Comparison of ENCODE assay signal across 13 cellular contexts in the genomic region with DNA sequence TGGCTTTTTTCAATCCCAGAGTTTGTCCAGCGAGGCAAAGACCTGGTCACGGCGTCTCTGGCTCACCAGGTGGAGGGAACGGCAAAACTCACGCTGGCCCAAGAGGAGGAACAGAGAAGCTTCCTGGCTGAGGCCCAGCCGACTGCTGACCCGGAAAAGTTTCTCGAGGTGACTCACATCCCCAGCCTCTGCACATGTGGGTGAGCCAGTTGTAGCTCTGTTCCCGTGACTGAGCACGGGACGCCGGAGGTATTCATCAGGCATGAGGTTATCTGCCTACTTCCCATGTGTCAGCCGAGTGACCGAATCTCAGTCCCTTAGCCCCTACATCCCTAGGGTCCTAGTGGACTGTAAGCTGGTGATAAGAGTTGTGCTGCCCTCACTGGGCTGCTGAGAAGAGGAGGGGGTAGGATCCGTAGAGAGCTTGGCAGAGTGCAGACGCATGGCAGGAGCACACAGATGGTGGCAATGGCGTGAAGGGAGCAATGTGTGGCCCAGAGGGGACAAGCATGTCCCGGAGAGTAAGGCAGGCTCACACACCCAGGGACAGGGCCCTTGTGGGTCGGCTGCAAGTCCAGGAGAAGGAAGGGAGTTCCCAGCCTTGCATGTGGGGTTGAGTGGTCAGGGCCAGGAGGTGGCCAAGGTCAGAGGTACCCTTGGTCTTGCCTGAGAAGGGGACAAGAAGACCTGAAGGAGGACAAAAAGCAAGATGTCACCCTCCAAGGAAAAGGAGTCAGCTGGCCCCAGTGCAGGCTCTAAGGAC. TPM values are rescaled to one million over a fixed set of nuclear protein-coding genes. Genes with fewer than 3 reads are reported as not detected.
DNase-seq lines count a peak whose midpoint lies in the region; ATAC-seq, FAIRE-seq and TF ChIP-seq lines count a peak whose summit lies in the region.
"Had no signal": no experiment of that assay in that cellular context is flagged by ENCODE, and none has a peak within 500 bp of the region (broad histone marks: within the 10 kb centered on the region; RNA-seq: fewer than 3 reads in every experiment).

No MANE protein-coding gene starts in this region.

- in situ Hi-C loops in HepG2 (cut with HindIII; ENCODE audit: extremely low pct_ligation_motif_present, low pct_unique_long_range_greater_than_20kb) = no loop called here

- intact Hi-C loops in right lobe of liver (cut with DNase I) (no loop called here), HepG2 (cut with micrococcal nuclease; ENCODE audit: unreplicated experiment) (no loop called here)

- H3K9ac ChIP-seq in HepG2 (ENCODE audit: insufficient read depth, low read depth, low read length) = no peak overlapping the region
- H3K9ac ChIP-seq: BLaER1 had no signal

- ATAC-seq in right lobe of liver (peak; percentile 23 to 71 (median 51)), HepG2 (no peak), foreskin keratinocyte (peak; percentile 71)
- ATAC-seq in activated T-helper 17 cell treated with anti-CD3 and anti-CD28 coated beads, Interleukin-2, amount 50 U/mL, for 72 hours (replicated peaks) = peak; percentile 32
- ATAC-seq in activated naive CD4-positive, alpha-beta T cell treated with anti-CD3 and anti-CD28 coated beads, Interleukin-2, amount 50 U/mL, for 72 hours = no peak

- H3K4me2 ChIP-seq in HepG2 (ENCODE audit: low read depth, low read length) = no peak overlapping the region
- H3K4me2 ChIP-seq: BLaER1 had no signal

- no peak for TF ChIP-seq POLR2A in right lobe of liver (IDR thresholded peaks at IDR 0.05)
- TF ChIP-seq POLR2A in HepG2 (IDR thresholded peaks at IDR 0.05; ENCODE audit: insufficient read depth in 1 of 2, low read depth in 2 of 2, low read length in 2 of 2) = no peak

- H3K79me2 ChIP-seq in HepG2 (ENCODE audit: insufficient read depth, low read length) = no peaks in the 10 kb centered on the region

- no peak for TF ChIP-seq RAD21 in HepG2 (CRISPR knock-in tag; IDR thresholded peaks at IDR 0.05)

- CTCF ChIA-PET in HepG2 (lab: Yijun Ruan, JAX; ENCODE audit: low intra/inter-chr PET ratio, low total read pairs) = no interaction called here

- TF ChIP-seq CTCF in right lobe of liver (IDR thresholded peaks at IDR 0.05) (no peak), HepG2 (CRISPR knock-in tag; IDR thresholded peaks at IDR 0.05) (no peak), foreskin keratinocyte (conservative IDR thresholded peaks at IDR 0.05) (no peak)

- BruUV-seq in HepG2 (replicated peaks; lab: Mats Ljungman, UMichigan) = no TSS peak

- FAIRE-seq in HepG2 (lab: Jason Lieb, UNC) = no peak
- no peak for FAIRE-seq in urothelium cell line (lab: Jason Lieb, UNC)

- no peaks in the 10 kb centered on the region for H3K27me3 Mint-ChIP-seq in activated T-helper 17 cell treated with anti-CD3 and anti-CD28 coated beads, Interleukin-2, amount 50 U/mL, for 72 hours

- H3K27ac ChIP-seq in right lobe of liver (no peak overlapping the region), HepG2 (ENCODE audit: extremely low read length, insufficient read depth, low read length) (no peak overlapping the region), foreskin keratinocyte (peak overlapping the region; percentile 87)
- H3K27ac ChIP-seq: BLaER1, uterus had no signal

- H3K4me3 Mint-ChIP-seq in activated T-helper 17 cell treated with anti-CD3 and anti-CD28 coated beads, Interleukin-2, amount 50 U/mL, for 72 hours = no peak overlapping the region
- H3K4me3 Mint-ChIP-seq: T-helper 2 cell treated with Interferon-gamma antibody and Interleukin-4, amounts not matched to agents 5 μg/mL and 100 μg/mL, for 36 hours had no signal

- DNase-seq in right lobe of liver (no peak), HepG2 (ENCODE audit: low spot score) (no peak), foreskin keratinocyte (peak; percentile 78 to 89), urothelium cell line (ENCODE audit: low spot score) (peak; percentile 47), T-helper 1 cell (no peak), NCI-H774 (lab: John Stamatoyannopoulos, UW) (no peak)
- DNase-seq in activated naive CD4-positive, alpha-beta T cell treated with anti-CD3 and anti-CD28 coated beads, Interleukin-2, amount 50 U/mL, for 72 hours (ENCODE audit: low spot score in 2 of 2) = no peak
- DNase-seq: NCI-H2171 treated with DMSO at 0.1 percent for 48 hours; stimulated activated CD4-positive, alpha-beta T cell treated with anti-CD3 and anti-CD28 coated beads, Interleukin-2, amount 100 ng/mL, for 24 hours had no signal

- WGBS in right lobe of liver (ENCODE audit: insufficient coverage, low coverage, low lambda C conversion rate, missing lambda C conversion rate) = 98% methylated on average over 8 of the region's 19 CpGs
- 96% methylated on average over 13 of the region's 19 CpGs for WGBS in HepG2 (ENCODE audit: low lambda C conversion rate)

- H3K9me3 Mint-ChIP-seq in activated T-helper 17 cell treated with anti-CD3 and anti-CD28 coated beads, Interleukin-2, amount 50 U/mL, for 72 hours = no peaks in the 10 kb centered on the region
- H3K9me3 Mint-ChIP-seq in activated naive CD4-positive, alpha-beta T cell treated with anti-CD3 and anti-CD28 coated beads, Interleukin-2, amount 50 U/mL, for 72 hours = peaks cover 0 to 4% of the 10 kb centered on the region in 2 donors

- TF ChIP-seq EP300 in HepG2 (IDR thresholded peaks at IDR 0.05; ENCODE audit: low read depth in 2 of 2, low read length in 2 of 2) (no peak), HepG2 (CRISPR knock-in tag; IDR thresholded peaks at IDR 0.05; ENCODE audit: borderline replicate concordance) (no peak)

- H3K9me3 ChIP-seq in right lobe of liver (no peaks in the 10 kb centered on the region), HepG2 (ENCODE audit: low read length) (no peaks in the 10 kb centered on the region)
- H3K9me3 ChIP-seq: BLaER1, uterus had no signal

- peaks cover 3% of the 10 kb centered on the region for H3K4me1 Mint-ChIP-seq in activated T-helper 17 cell treated with anti-CD3 and anti-CD28 coated beads, Interleukin-2, amount 50 U/mL, for 72 hours

- H3K27me3 ChIP-seq in right lobe of liver (no peaks in the 10 kb centered on the region), HepG2 (ENCODE audit: control insufficient read depth in 1 of 2, insufficient read depth in 2 of 2, low read length in 2 of 2) (no peaks in the 10 kb centered on the region), foreskin keratinocyte (no peaks in the 10 kb centered on the region)
- H3K27me3 ChIP-seq: BLaER1, uterus had no signal

- no peak overlapping the region for H3K27ac Mint-ChIP-seq in activated T-helper 17 cell treated with anti-CD3 and anti-CD28 coated beads, Interleukin-2, amount 50 U/mL, for 72 hours
- no peak overlapping the region for H3K27ac Mint-ChIP-seq in activated naive CD4-positive, alpha-beta T cell treated with anti-CD3 and anti-CD28 coated beads, Interleukin-2, amount 50 U/mL, for 72 hours
- H3K27ac Mint-ChIP-seq: T-helper 2 cell treated with Interferon-gamma antibody and Interleukin-4, amounts not matched to agents 5 μg/mL and 100 μg/mL, for 36 hours had no signal

- H3K36me3 Mint-ChIP-seq in activated T-helper 17 cell treated with anti-CD3 and anti-CD28 coated beads, Interleukin-2, amount 50 U/mL, for 72 hours (ENCODE audit: low read depth) = no peaks in the 10 kb centered on the region
- no peaks in the 10 kb centered on the region for H3K36me3 Mint-ChIP-seq in activated naive CD4-positive, alpha-beta T cell treated with anti-CD3 and anti-CD28 coated beads, Interleukin-2, amount 50 U/mL, for 72 hours

- H3K4me3 ChIP-seq in right lobe of liver (no peak overlapping the region), HepG2 (replicated peaks in 1 of 3; ENCODE audit: insufficient read depth in 1 of 3, low read depth in 2 of 3, low read length in 3 of 3) (no peak overlapping the region)
- H3K4me3 ChIP-seq: BLaER1, uterus had no signal

- H3K36me3 ChIP-seq in right lobe of liver = no peaks in the 10 kb centered on the region
- peaks cover 14 to 22% of the 10 kb centered on the region in 2 experiments; a peak in 3 of 5 replicates for H3K36me3 ChIP-seq in HepG2 (replicated peaks in 1 of 2; ENCODE audit: control insufficient read depth in 1 of 2, insufficient read depth in 2 of 2, low read length in 2 of 2)
- H3K36me3 ChIP-seq: uterus had no signal

- H3K4me1 ChIP-seq in right lobe of liver (no peaks in the 10 kb centered on the region), HepG2 (ENCODE audit: insufficient read depth, low read length) (no peaks in the 10 kb centered on the region), foreskin keratinocyte (peaks cover 27% of the 10 kb centered on the region)
- H3K4me1 ChIP-seq: BLaER1, uterus had no signal

- POLR2A ChIA-PET in HepG2 (lab: Yijun Ruan, JAX) = no interaction called here

- H4K20me1 ChIP-seq in HepG2 (ENCODE audit: insufficient read depth, low read length) = no peaks in the 10 kb centered on the region
- H4K20me1 ChIP-seq: BLaER1 had no signal

- no peak overlapping the region for H2AFZ ChIP-seq in HepG2 (ENCODE audit: low read length)

RNA-seq across cellular contexts. Expression of a gene that starts 42.9 kb away (rescaled TPM):
- total RNA-seq in right lobe of liver (1 to 10 TPM; 2.6 to 6.5 (median 3.2) TPM), HepG2 (2016; rRNA removed; fragmentation: Illumina TruSeq; extraction: Trizol) (2.8 and 4.9 TPM in 2 replicates), foreskin keratinocyte (26.3 and 33.4 TPM in 2 replicates)
- 1.3 and 1.5 TPM in 2 replicates for total RNA-seq in HepG2 (2016; cell fraction: cytosol; rRNA removed; fragmentation: Illumina TruSeq; extraction: Trizol; ENCODE audit: low read depth)
- 2.3 and 4.9 TPM in 2 replicates for total RNA-seq in HepG2 (2016; cell fraction: insoluble cytoplasmic fraction; rRNA removed; fragmentation: Illumina TruSeq; extraction: Trizol)
- 3.0 and 3.1 TPM in 2 replicates for total RNA-seq in HepG2 (2016; cell fraction: membrane; rRNA removed; fragmentation: Illumina TruSeq; extraction: Trizol)
- 8.1 and 10.9 TPM in 2 replicates for total RNA-seq in HepG2 (2016; cell fraction: nucleus; rRNA removed; fragmentation: Illumina TruSeq; extraction: Trizol)
- polyA plus RNA-seq in HepG2 (2011; rRNA removed) (3.1 and 3.5 TPM in 2 replicates), foreskin keratinocyte (5.5 and 6.0 TPM in 2 replicates)
- polyA plus RNA-seq in HepG2 (2011; cell fraction: cytosol; rRNA removed) = 1.7 and 2.1 TPM in 2 replicates
- polyA plus RNA-seq in HepG2 (2011; cell fraction: nucleus; rRNA removed) = 17.7 and 18.7 TPM in 2 replicates
- 2.0 and 3.0 TPM in 2 replicates for polyA plus RNA-seq in HepG2 (2012)
- 0.61 and 0.63 TPM in 2 replicates for polyA plus RNA-seq in HepG2 (2016; cell fraction: cytosol; fragmentation: Illumina TruSeq; extraction: Trizol; ENCODE audit: low read depth)
- polyA plus RNA-seq in HepG2 (2016; cell fraction: insoluble cytoplasmic fraction; fragmentation: Illumina TruSeq; extraction: Trizol; ENCODE audit: low read depth) = 1.6 and 2.2 TPM in 2 replicates
- polyA plus RNA-seq in HepG2 (2016; cell fraction: membrane; fragmentation: Illumina TruSeq; extraction: Trizol; ENCODE audit: low read depth) = 1.1 and 1.2 TPM in 2 replicates
- 8.1 and 10.6 TPM in 2 replicates for polyA plus RNA-seq in HepG2 (2016; cell fraction: nucleus; fragmentation: Illumina TruSeq; extraction: Trizol; ENCODE audit: insufficient read depth, low read depth)
- polyA minus RNA-seq in HepG2 (2011; rRNA and poly(A)+ RNA removed; ENCODE audit: low replicate concordance) = 1.2 and 6.0 TPM in 2 replicates
- polyA minus RNA-seq in HepG2 (2011; cell fraction: cytosol; rRNA and poly(A)+ RNA removed) = 2.5 and 3.3 TPM in 2 replicates
- 15.0 and 17.3 TPM in 2 replicates for polyA minus RNA-seq in HepG2 (2011; cell fraction: nucleus; rRNA and poly(A)+ RNA removed)
- total RNA-seq in activated T-helper 17 cell treated with anti-CD3 and anti-CD28 coated beads, Interleukin-2, amount 50 U/mL, for 72 hours = 10 to 100 TPM in 1 of 2 donors, 1 to 10 TPM in 1; 7.8 to 10.5 TPM
- total RNA-seq in activated naive CD4-positive, alpha-beta T cell treated with anti-CD3 and anti-CD28 coated beads, Interleukin-2, amount 50 U/mL, for 72 hours = 1 to 10 TPM in 1 of 2 donors, under 1 TPM in 1; 0.14 to 1.4 TPM

RNA-seq across cellular contexts. Expression of a gene that starts 45.6 kb away (rescaled TPM):
- under 1 TPM; 0.24 to 0.93 (median 0.53) TPM for total RNA-seq in right lobe of liver
- total RNA-seq in HepG2 (2016; rRNA removed; fragmentation: Illumina TruSeq; extraction: Trizol) = not detected in 2 replicates
- total RNA-seq in HepG2 (2016; cell fraction: cytosol; rRNA removed; fragmentation: Illumina TruSeq; extraction: Trizol; ENCODE audit: low read depth) = not detected in 2 replicates
- not detected in 2 replicates for total RNA-seq in HepG2 (2016; cell fraction: insoluble cytoplasmic fraction; rRNA removed; fragmentation: Illumina TruSeq; extraction: Trizol)
- not detected in 2 replicates for total RNA-seq in HepG2 (2016; cell fraction: membrane; rRNA removed; fragmentation: Illumina TruSeq; extraction: Trizol)
- not detected in 2 replicates for total RNA-seq in HepG2 (2016; cell fraction: nucleus; rRNA removed; fragmentation: Illumina TruSeq; extraction: Trizol)
- polyA plus RNA-seq in HepG2 (2011; rRNA removed) = not detected in 2 replicates
- not detected in 2 replicates for polyA plus RNA-seq in HepG2 (2011; cell fraction: cytosol; rRNA removed)
- polyA plus RNA-seq in HepG2 (2011; cell fraction: nucleus; rRNA removed) = not detected in 2 replicates
- polyA plus RNA-seq in HepG2 (2012) = not detected in 2 replicates
- polyA plus RNA-seq in HepG2 (2016; cell fraction: cytosol; fragmentation: Illumina TruSeq; extraction: Trizol; ENCODE audit: low read depth) = not detected in 2 replicates
- polyA plus RNA-seq in HepG2 (2016; cell fraction: insoluble cytoplasmic fraction; fragmentation: Illumina TruSeq; extraction: Trizol; ENCODE audit: low read depth) = not detected in 2 replicates
- not detected in 2 replicates for polyA plus RNA-seq in HepG2 (2016; cell fraction: membrane; fragmentation: Illumina TruSeq; extraction: Trizol; ENCODE audit: low read depth)
- not detected in 2 replicates for polyA plus RNA-seq in HepG2 (2016; cell fraction: nucleus; fragmentation: Illumina TruSeq; extraction: Trizol; ENCODE audit: insufficient read depth, low read depth)
- not detected in 2 replicates for polyA minus RNA-seq in HepG2 (2011; rRNA and poly(A)+ RNA removed; ENCODE audit: low replicate concordance)
- not detected in 2 replicates for polyA minus RNA-seq in HepG2 (2011; cell fraction: cytosol; rRNA and poly(A)+ RNA removed)
- polyA minus RNA-seq in HepG2 (2011; cell fraction: nucleus; rRNA and poly(A)+ RNA removed) = not detected in 2 replicates
- 1 to 10 TPM; 4.0 to 6.2 TPM for total RNA-seq in activated T-helper 17 cell treated with anti-CD3 and anti-CD28 coated beads, Interleukin-2, amount 50 U/mL, for 72 hours
- total RNA-seq in foreskin keratinocyte = 7.5 TPM in 2 replicates
- 2.7 and 3.1 TPM in 2 replicates for polyA plus RNA-seq in foreskin keratinocyte
- total RNA-seq in activated naive CD4-positive, alpha-beta T cell treated with anti-CD3 and anti-CD28 coated beads, Interleukin-2, amount 50 U/mL, for 72 hours = under 1 TPM; 0.16 to 0.66 TPM

Comparison
In these comparisons a context has a peak if more than half of its experiments do, and no peak if none do; other contexts are left out.
1. ATAC-seq: peak in right lobe of liver (4 of 4), activated T-helper 17 cell treated with anti-CD3 and anti-CD28 coated beads, Interleukin-2, amount 50 U/mL, for 72 hours (single experiment) and foreskin keratinocyte (single experiment); none in HepG2 (single experiment) and activated naive CD4-positive, alpha-beta T cell treated with anti-CD3 and anti-CD28 coated beads, Interleukin-2, amount 50 U/mL, for 72 hours (0 of 2).
2. DNase-seq: peak in foreskin keratinocyte (2 of 2) and urothelium cell line (single experiment); none in right lobe of liver (0 of 3), HepG2 (single experiment), T-helper 1 cell (0 of 5), NCI-H774 (single experiment) and activated naive CD4-positive, alpha-beta T cell treated with anti-CD3 and anti-CD28 coated beads, Interleukin-2, amount 50 U/mL, for 72 hours (0 of 2).